8 cellular contexts compared by ENCODE assay signal in genomic region chr9:75087824-75088645, GRCh38. TPM values are rescaled to one million over a fixed set of nuclear protein-coding genes. Genes with fewer than 3 reads are reported as not detected.
DNase-seq lines count a peak whose midpoint lies in the region; ATAC-seq and TF ChIP-seq lines count a peak whose summit lies in the region.

Gene NMRK1, minus strand, starts transcription at chr9:75088155. Its CDS starts 5,040 bp downstream, at chr9:75083115.
Gene OSTF1, plus strand, starts transcription at chr9:75088514. Its CDS starts 179 bp downstream, at chr9:75088693.

- H3K4me1 ChIP-seq in heart right ventricle (peaks cover 0 to 77% (median 56%) of the 10 kb centered on the region in 9 donors), upper lobe of left lung (peaks cover 53 to 72% (median 57%) of the 10 kb centered on the region in 4 donors)

- H3K27ac ChIP-seq in heart right ventricle (peak within 1 kb of the TSS; percentile 78 to 99 (median 95)), upper lobe of left lung (peak within 1 kb of the TSS; percentile 93 to 99 (median 98))

- ATAC-seq in GM18498 (IDR thresholded peaks at IDR 0.05; ENCODE audit: unreplicated experiment) (peak; percentile 89), HG02885 (IDR thresholded peaks at IDR 0.05; ENCODE audit: poor library complexity, unreplicated experiment) (peak; percentile 88), heart right ventricle (peak; percentile 94 to 99 (median 94)), upper lobe of left lung (ENCODE audit: low FRiP score in 2 of 2) (peak; percentile 96 to 98)

- H3K4me3 ChIP-seq in heart right ventricle (peak within 1 kb of the TSS; percentile 66 to 99 (median 93)), upper lobe of left lung (peak within 1 kb of the TSS; percentile 59 to 88 (median 70))

- TF ChIP-seq CTCF in heart right ventricle (IDR thresholded peaks at IDR 0.05) (peak in 3 of 9 donors; percentile 7 to 21 (median 16)), upper lobe of left lung (IDR thresholded peaks at IDR 0.05) (peak in 4 of 6 experiments; percentile 4 to 22 (median 17))

- peak; percentile 49 to 99 (median 80) for TF ChIP-seq POLR2A in upper lobe of left lung (IDR thresholded peaks at IDR 0.05)

- H3K27me3 ChIP-seq in heart right ventricle (no peaks in the 10 kb centered on the region), upper lobe of left lung (no peaks in the 10 kb centered on the region)

- H3K9me3 ChIP-seq in heart right ventricle (no peaks in the 10 kb centered on the region), upper lobe of left lung (no peaks in the 10 kb centered on the region)

- intact Hi-C loops in T-helper 1 cell treated with Interleukin-12 subunit alpha and Interleukin-12 subunit beta and Interleukin-4 antibody, amounts not matched to agents 30 ng/mL and 1 ng/mL, for 36 hours (cut with micrococcal nuclease) = loop anchor here (1.0 to 10.0 kb wide), 14 partner anchors 11 to 1956 kb away; partner anchors contain the start of genes ANXA1, CARNMT1, GCNT1 and PCSK5
- intact Hi-C loops in heart right ventricle (cut with DNase I) = loop anchor here in 5 of 10 donors (1.0 to 10.0 kb wide), 7 partner anchors 60 to 1307 kb away; partner anchors contain the start of genes C9orf40 (in 2 of the 5), CARNMT1 (in 2 of the 5) and RFK (in 1 of the 5)
- intact Hi-C loops in posterior vena cava (cut with DNase I) = loop anchor here in 1 of 2 donors (10.0 kb wide), 1 partner anchor 313 kb away; no protein-coding TSS in a partner anchor

- H3K36me3 ChIP-seq in heart right ventricle = peaks cover 0 to under 1% (median 0%) of the 10 kb centered on the region in 9 donors
- no peaks in the 10 kb centered on the region for H3K36me3 ChIP-seq in upper lobe of left lung

- 0% methylated on average over 84 to 93 of the region's 93 CpGs for whole genome bisulfite sequencing in heart right ventricle, 2 donors
- WGBS in upper lobe of left lung, 2 donors = 0% methylated on average over 12 of the region's 93 CpGs

- TF ChIP-seq EP300 in upper lobe of left lung (IDR thresholded peaks at IDR 0.05) = no peak

- DNase-seq in NCI-H1694 (lab: John Stamatoyannopoulos, UW) (peak; percentile 40), amniotic epithelial cell (ENCODE audit: low read depth) (peak; percentile 95), heart right ventricle (peak; percentile 95 to 97), posterior vena cava (ENCODE audit: low spot score) (peak; percentile 99), upper lobe of left lung (peak; percentile 98 to 100)

RNA-seq across cellular contexts. Expression of gene NMRK1, which starts in this region (rescaled TPM):
- total RNA-seq in T-helper 1 cell treated with Interleukin-12 subunit alpha and Interleukin-12 subunit beta and Interleukin-4 antibody, amounts not matched to agents 30 ng/mL and 1 ng/mL, for 36 hours = 25.1 and 25.7 TPM in 2 replicates
- total RNA-seq in heart right ventricle (10 to 100 TPM in 6 of 10 donors, 1 to 10 TPM in 4; 4.7 to 15.9 (median 11.2) TPM), posterior vena cava (10 to 100 TPM; 22.0 to 23.0 TPM), upper lobe of left lung (10 to 100 TPM; 17.5 to 46.6 (median 27.3) TPM)
- polyA plus RNA-seq in heart right ventricle = 10 to 100 TPM; 12.6 to 51.6 TPM

RNA-seq across cellular contexts. Expression of gene OSTF1, which starts in this region (rescaled TPM):
- total RNA-seq in T-helper 1 cell treated with Interleukin-12 subunit alpha and Interleukin-12 subunit beta and Interleukin-4 antibody, amounts not matched to agents 30 ng/mL and 1 ng/mL, for 36 hours = 140 and 143 TPM in 2 replicates
- total RNA-seq in heart right ventricle = 10 to 100 TPM; 15.8 to 37.7 (median 20.7) TPM
- 10 to 100 TPM; 19.3 to 25.8 TPM for polyA plus RNA-seq in heart right ventricle
- total RNA-seq in posterior vena cava = 10 to 100 TPM; 36.5 to 40.2 TPM
- total RNA-seq in upper lobe of left lung = 10 to 100 TPM; 17.8 to 84.9 (median 48.9) TPM

Comparison
In these comparisons a context has a peak if more than half of its experiments do, and no peak if none do; other contexts are left out.
1. Peak in every context shown above with its lines: DNase-seq, ATAC-seq, H3K4me3 ChIP-seq and H3K27ac ChIP-seq.
2. DNase-seq: peak in every context shown above with its lines; median percentile 99 in posterior vena cava; 99 in upper lobe of left lung; 96 in heart right ventricle; 95 in amniotic epithelial cell; 40 in NCI-H1694.